In genomic region chr3:171248426-171249115, GRCh38 we compare ENCODE assay signal across 10 cellular contexts.
DNase-seq lines count a peak whose midpoint lies in the region; ATAC-seq and TF ChIP-seq lines count a peak whose summit lies in the region.
"Had no signal": no experiment of that assay in that cellular context is flagged by ENCODE, and none has a peak within 500 bp of the region (broad histone marks: within the 10 kb centered on the region; RNA-seq: fewer than 3 reads in every experiment).

No MANE protein-coding gene starts in this region.

- no peaks in the 10 kb centered on the region for H3K27me3 Mint-ChIP-seq in activated T-helper 17 cell treated with anti-CD3 and anti-CD28 coated beads, Interleukin-2, amount 50 U/mL, for 72 hours
- H3K27me3 Mint-ChIP-seq: stimulated activated naive B cell treated with anti-CD40 and anti-IgM and Interleukin-4, amounts not matched to agents 10 μg/mL and 1 μg/mL and 100 μg/mL, for 72 hours had no signal

- ATAC-seq in GM18517 (IDR thresholded peaks at IDR 0.05; ENCODE audit: unreplicated experiment) (peak; percentile 86), GM19463 (IDR thresholded peaks at IDR 0.05; ENCODE audit: unreplicated experiment) (peak; percentile 80), HG03025 (IDR thresholded peaks at IDR 0.05; ENCODE audit: low FRiP score, unreplicated experiment) (peak; percentile 73)
- ATAC-seq in activated T-helper 17 cell treated with anti-CD3 and anti-CD28 coated beads, Interleukin-2, amount 50 U/mL, for 72 hours (replicated peaks), result peak; percentile 79

- TF ChIP-seq POLR2A in erythroblast (IDR thresholded peaks at IDR 0.05; ENCODE audit: low read length), result no peak

- no peak for DNase-seq in NCI-H345 treated with DMSO at 0.1 percent for 48 hours (lab: John Stamatoyannopoulos, UW; ENCODE audit: unreplicated experiment)
- no peak for DNase-seq in NCI-H146 treated with DMSO at 0.1 percent for 48 hours (lab: John Stamatoyannopoulos, UW; ENCODE audit: unreplicated experiment)
- DNase-seq in erythroblast (lab: John Stamatoyannopoulos, UW), result no peak
- DNase-seq in NCI-H2171 (lab: John Stamatoyannopoulos, UW), result no peak
- DNase-seq: NCI-H510A treated with DMSO at 0.1 percent for 48 hours; stimulated activated naive B cell treated with anti-CD40 and anti-IgM and Interleukin-4, amounts not matched to agents 10 μg/mL and 1 μg/mL and 100 μg/mL, for 72 hours had no signal

- no peak overlapping the region for H3K4me3 Mint-ChIP-seq in activated T-helper 17 cell treated with anti-CD3 and anti-CD28 coated beads, Interleukin-2, amount 50 U/mL, for 72 hours
- H3K4me3 Mint-ChIP-seq: stimulated activated naive B cell treated with anti-CD40 and anti-IgM and Interleukin-4, amounts not matched to agents 10 μg/mL and 1 μg/mL and 100 μg/mL, for 72 hours had no signal

- no peak overlapping the region for H3K27ac Mint-ChIP-seq in activated T-helper 17 cell treated with anti-CD3 and anti-CD28 coated beads, Interleukin-2, amount 50 U/mL, for 72 hours
- H3K27ac Mint-ChIP-seq: stimulated activated naive B cell treated with anti-CD40 and anti-IgM and Interleukin-4, amounts not matched to agents 10 μg/mL and 1 μg/mL and 100 μg/mL, for 72 hours had no signal

- H3K9me3 Mint-ChIP-seq in activated T-helper 17 cell treated with anti-CD3 and anti-CD28 coated beads, Interleukin-2, amount 50 U/mL, for 72 hours, result no peaks in the 10 kb centered on the region
- H3K9me3 Mint-ChIP-seq: stimulated activated naive B cell treated with anti-CD40 and anti-IgM and Interleukin-4, amounts not matched to agents 10 μg/mL and 1 μg/mL and 100 μg/mL, for 72 hours had no signal

- peaks cover 28% of the 10 kb centered on the region for H3K4me1 Mint-ChIP-seq in activated T-helper 17 cell treated with anti-CD3 and anti-CD28 coated beads, Interleukin-2, amount 50 U/mL, for 72 hours
- H3K4me1 Mint-ChIP-seq: stimulated activated naive B cell treated with anti-CD40 and anti-IgM and Interleukin-4, amounts not matched to agents 10 μg/mL and 1 μg/mL and 100 μg/mL, for 72 hours had no signal

- no peaks in the 10 kb centered on the region for H3K36me3 Mint-ChIP-seq in activated T-helper 17 cell treated with anti-CD3 and anti-CD28 coated beads, Interleukin-2, amount 50 U/mL, for 72 hours (ENCODE audit: low read depth)
- H3K36me3 Mint-ChIP-seq: stimulated activated naive B cell treated with anti-CD40 and anti-IgM and Interleukin-4, amounts not matched to agents 10 μg/mL and 1 μg/mL and 100 μg/mL, for 72 hours had no signal
